In genomic region chr3:55416381-55416821, GRCh38 we compare ENCODE assay signal across 1 cellular context.
TF ChIP-seq lines count a peak whose summit lies in the region.

No MANE protein-coding gene starts in this region.

TF ChIP-seq in SK-N-SH treated with all-trans-retinoic acid at 6 μM for 48 hours, 23 proteins besides CTCF, POLR2A, EP300 and RAD21 (continued from another document):
- no peak for TF ChIP-seq PPARA (CRISPR knock-in tag; IDR thresholded peaks at IDR 0.05; ENCODE audit: borderline replicate concordance)
- no peak for TF ChIP-seq ZFP30 (CRISPR knock-in tag; IDR thresholded peaks at IDR 0.05)
- TF ChIP-seq RARB (CRISPR knock-in tag; IDR thresholded peaks at IDR 0.05): no peak
TF ChIP-seq in SK-N-SH treated with all-trans-retinoic acid at 6 μM for 48 hours: peak in this region for 0.
